Comparison of ENCODE assay signal across 19 cellular contexts in the genomic region with DNA sequence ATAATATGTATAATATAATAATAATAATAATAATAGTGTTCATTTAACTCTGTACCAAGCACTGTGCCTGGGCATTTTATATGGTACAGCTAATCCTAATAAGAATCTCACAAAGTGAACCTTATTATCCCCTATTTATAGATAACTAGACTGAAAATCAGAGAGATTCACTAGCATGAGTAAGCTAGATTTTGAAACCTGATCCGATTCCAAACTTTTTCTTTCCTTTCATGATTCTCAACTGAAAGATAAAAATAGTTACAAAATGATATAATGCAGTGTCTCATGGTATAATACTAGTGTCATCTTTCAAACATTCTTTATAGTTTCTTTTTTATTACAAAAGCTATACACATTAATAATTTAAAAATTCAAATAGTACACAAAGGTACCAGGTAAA. TPM values are rescaled to one million over a fixed set of nuclear protein-coding genes. Genes with fewer than 3 reads are reported as not detected.
"Had no signal": no experiment of that assay in that cellular context is flagged by ENCODE, and none has a peak within 500 bp of the region (broad histone marks: within the 10 kb centered on the region; RNA-seq: fewer than 3 reads in every experiment).

No MANE protein-coding gene starts in this region.

- DNase-seq: activated B cell treated with CpG ODN at 0.5 μM for 24 hours; activated CD4-positive, alpha-beta T cell treated with anti-CD3 and anti-CD28 coated beads, Interleukin-2, amount 10 ng/mL, durations not matched to agents 24 days and 14 days; activated CD8-positive, alpha-beta T cell treated with anti-CD3 and anti-CD28 coated beads for 36 hours; activated naive CD4-positive, alpha-beta T cell; activated naive CD8-positive, alpha-beta T cell treated with anti-CD3 and anti-CD28 coated beads, Interleukin-2, amount 10 ng/mL, durations not matched to agents 7 days and 5 days; activated T-cell treated with anti-CD3 and anti-CD28 coated beads, Interleukin-2, amount 50 U/mL, for 1 hour; anterior cingulate cortex; cortex of kidney; erythroblast; foreskin melanocyte; glutamatergic neuron; hippocampal formation; lower lobe of right lung; spleen; stimulated activated CD8-positive, alpha-beta memory T cell treated with anti-CD3 and anti-CD28 coated beads, Interleukin-4, amount 100 ng/mL, for 48 hours; stimulated activated naive CD4-positive, alpha-beta T cell; thyroid gland had no signal

- H3K4me3 ChIP-seq: lower lobe of right lung, spleen, thyroid gland had no signal

RNA-seq across cellular contexts. Expression of a gene that starts 55.9 kb away (rescaled TPM):
- total RNA-seq: activated B cell treated with CpG ODN at 0.5 μM for 24 hours; activated CD4-positive, alpha-beta T cell treated with anti-CD3 and anti-CD28 coated beads, Interleukin-2, amount 10 ng/mL, durations not matched to agents 24 days and 14 days; activated CD8-positive, alpha-beta T cell treated with anti-CD3 and anti-CD28 coated beads for 36 hours; activated naive CD8-positive, alpha-beta T cell treated with anti-CD3 and anti-CD28 coated beads, Interleukin-2, amount 10 ng/mL, durations not matched to agents 7 days and 5 days; activated T-helper 17 cell treated with anti-CD3 and anti-CD28 coated beads, Interleukin-2, amount 50 U/mL, for 72 hours; natural killer cell treated with Interleukin-12 subunit alpha and Interleukin-12 subunit beta and Interleukin-15 and Interleukin-18, amount 100 ng/mL, for 72 hours had no signal
